Comparison of ENCODE assay signal across 8 cellular contexts in genomic region chr13:50916701-50917184, GRCh38. TPM values are rescaled to one million over a fixed set of nuclear protein-coding genes. Genes with fewer than 3 reads are reported as not detected.
DNase-seq lines count a peak whose midpoint lies in the region; ATAC-seq and TF ChIP-seq lines count a peak whose summit lies in the region.

No MANE protein-coding gene starts in this region.

- H3K36me3 Mint-ChIP-seq in GM23338 (ENCODE audit: low read depth) (peaks cover 12% of the 10 kb centered on the region), WTC11 (peaks cover 10% of the 10 kb centered on the region)

- POLR2A ChIA-PET in WTC11 (lab: Charles Lee): no interaction called here

- H3K27me3 ChIP-seq in DND-41 (ENCODE audit: insufficient read depth, low read length, poor library complexity): no peaks in the 10 kb centered on the region
- H3K27me3 ChIP-seq in GM23338 (ENCODE audit: insufficient read depth): no peaks in the 10 kb centered on the region

- H2AFZ ChIP-seq in DND-41 (ENCODE audit: low read depth, low read length) (no peak overlapping the region), GM23338 (no peak overlapping the region)

- peak overlapping the region; percentile 94 for H3K27ac ChIP-seq in DND-41 (ENCODE audit: low read length)
- no peak overlapping the region for H3K27ac ChIP-seq in GM23338 (ENCODE audit: low read depth)

- no peaks in the 10 kb centered on the region for H3K27me3 Mint-ChIP-seq in GM23338 (ENCODE audit: insufficient read depth, low read depth, poor library complexity)
- H3K27me3 Mint-ChIP-seq in WTC11 (ENCODE audit: low read depth): no peaks in the 10 kb centered on the region

- H3K9me2 ChIP-seq in GM23338 (ENCODE audit: insufficient read depth): no peaks in the 10 kb centered on the region

- H3K79me2 ChIP-seq in DND-41 (ENCODE audit: insufficient read depth, low read length) (peaks cover 98% of the 10 kb centered on the region), GM23338 (replicated peaks; ENCODE audit: insufficient read depth) (peaks cover 72% of the 10 kb centered on the region)

- peak; percentile 51 for ATAC-seq in DND-41 (ENCODE audit: insufficient read depth, low read depth)
- ATAC-seq in GM23338: peak; percentile 29
- ATAC-seq in WTC11: peak; percentile 44
- no peak for ATAC-seq in HG03196 (IDR thresholded peaks at IDR 0.05; ENCODE audit: unreplicated experiment)

- DNase-seq in DND-41: peak; percentile 67
- DNase-seq in GM23338 (ENCODE audit: low spot score): no peak
- no peak for DNase-seq in WTC11 (ENCODE audit: low spot score)
- DNase-seq in midbrain (lab: John Stamatoyannopoulos, UW): peak; percentile 18
- no peak for DNase-seq in RKO (ENCODE audit: low spot score)
- DNase-seq in retina: no peak
- DNase-seq in activated CD4-positive, CD25-positive, alpha-beta regulatory T cell treated with anti-CD3 and anti-CD28 coated beads, Interleukin-2, amount 50 U/mL, for 72 hours: no peak

- peaks cover 35% of the 10 kb centered on the region for H4K20me1 ChIP-seq in DND-41 (ENCODE audit: insufficient read depth, low read length)
- H4K20me1 ChIP-seq in GM23338 (replicated peaks; ENCODE audit: insufficient read depth): no peaks in the 10 kb centered on the region

- H3K4me3 ChIP-seq in DND-41 (ENCODE audit: low read depth in 1 of 2, low read length in 2 of 2) (peak overlapping the region in 1 of 2 experiments; percentile 42; a peak in 2 of 4 replicates), GM23338 (no peak overlapping the region)

- H3K4me3 Mint-ChIP-seq in GM23338 (no peak overlapping the region; the same call in 2 of the 3 replicates), WTC11 (no peak overlapping the region)

- H3K27ac Mint-ChIP-seq in GM23338 (peak overlapping the region; percentile 86), WTC11 (peak overlapping the region; percentile 88)

- peaks cover 30% of the 10 kb centered on the region for H3K9me3 ChIP-seq in DND-41 (ENCODE audit: insufficient read depth, low read length, severe bottlenecking)

- TF ChIP-seq CTCF in DND-41 (IDR thresholded peaks at IDR 0.05; ENCODE audit: borderline replicate concordance, extremely low read depth, low read length, poor library complexity, severe bottlenecking) (no peak), GM23338 (conservative IDR thresholded peaks at IDR 0.05; ENCODE audit: low read depth in 2 of 2) (no peak), WTC11 (IDR thresholded peaks at IDR 0.05) (no peak)

- H3F3A ChIP-seq in GM23338 (replicated peaks; ENCODE audit: low read depth): no peaks in the 10 kb centered on the region

- H3K4me1 ChIP-seq in DND-41 (ENCODE audit: insufficient read depth, low read length) (peaks cover 59% of the 10 kb centered on the region), GM23338 (ENCODE audit: insufficient read depth) (peaks cover 18% of the 10 kb centered on the region)

- H3K36me3 ChIP-seq in DND-41 (ENCODE audit: insufficient read depth, low read length) (peaks cover 69% of the 10 kb centered on the region), GM23338 (ENCODE audit: insufficient read depth) (peaks cover under 1% of the 10 kb centered on the region; the same call in 1 of the 2 replicates)

- H3K9ac ChIP-seq in DND-41 (ENCODE audit: low read depth, low read length): peak overlapping the region; percentile 82

- H3K4me1 Mint-ChIP-seq in GM23338: peaks cover 37% of the 10 kb centered on the region
- peaks cover 52% of the 10 kb centered on the region for H3K4me1 Mint-ChIP-seq in WTC11

- H3K4me2 ChIP-seq in DND-41 (ENCODE audit: insufficient read depth, low read length) (peak overlapping the region; percentile 61), GM23338 (0 out of 2 replicates have a peak overlapping the region, but pooled peaks have one; percentile 11)

- CTCF ChIA-PET in WTC11 (lab: Charles Lee): interaction anchor here (0.5 to 1.7 kb wide), 3 partner anchors 39 to 127 kb away, joined by 3 to 4 read pairs (median 3); no protein-coding TSS in a partner anchor

- H3K9me3 Mint-ChIP-seq in GM23338 (peaks cover 8% of the 10 kb centered on the region), WTC11 (peaks cover 14% of the 10 kb centered on the region)

TF ChIP-seq in GM23338, 12 proteins besides CTCF, POLR2A, EP300 and RAD21 (continues in another document):
- no peak for TF ChIP-seq STAT1 (IDR thresholded peaks at IDR 0.05; ENCODE audit: unreplicated experiment)
- no peak for TF ChIP-seq ZNF114 (CRISPR knock-in tag; IDR thresholded peaks at IDR 0.05)
- TF ChIP-seq EZH2phosphoT487 (IDR thresholded peaks at IDR 0.05; ENCODE audit: unreplicated experiment): no peak
- no peak for TF ChIP-seq POLR2AphosphoS5 (IDR thresholded peaks at IDR 0.05; ENCODE audit: low read depth)
- no peak for TF ChIP-seq JUNB (IDR thresholded peaks at IDR 0.05; ENCODE audit: unreplicated experiment)
- TF ChIP-seq ZNF331 (CRISPR knock-in tag; IDR thresholded peaks at IDR 0.05; ENCODE audit: low read depth): no peak
- TF ChIP-seq EZH2 (IDR thresholded peaks at IDR 0.05; ENCODE audit: low read depth, unreplicated experiment): no peak
- TF ChIP-seq NANOG (IDR thresholded peaks at IDR 0.05; ENCODE audit: borderline replicate concordance): no peak
- no peak for TF ChIP-seq ETS1 (IDR thresholded peaks at IDR 0.05)
- TF ChIP-seq CREB1 (CRISPR knock-in tag; IDR thresholded peaks at IDR 0.05; ENCODE audit: low read depth): no peak

TF ChIP-seq in WTC11, 78 proteins besides CTCF, POLR2A, EP300 and RAD21:
- no peak for TF ChIP-seq NFYB (CRISPR knock-in tag; conservative IDR thresholded peaks at IDR 0.05; ENCODE audit: low read depth)
- TF ChIP-seq ZNF423 (CRISPR knock-in tag; IDR thresholded peaks at IDR 0.05): peak; percentile 50; the same call in 1 of the 2 replicates
- TF ChIP-seq USF2 (CRISPR knock-in tag; IDR thresholded peaks at IDR 0.05): peak; percentile 68
- no peak for TF ChIP-seq ZNF219 (CRISPR knock-in tag; IDR thresholded peaks at IDR 0.05; ENCODE audit: borderline replicate concordance)

RNA-seq across cellular contexts. Expression of gene RNASEH2B, which starts 7.2 kb away (rescaled TPM):
- 39.0 and 54.2 TPM in 2 replicates for total RNA-seq in GM23338 (2014; rRNA removed; shearing (Covaris generic))
- 64.8 and 73.4 TPM in 2 replicates for polyA plus RNA-seq in GM23338 (2016; fragmentation: Nextera tagmentation; extraction: Ambion mirVana)
- 27.3 to 33.3 TPM (median 30.3 TPM) in 3 replicates for total RNA-seq in WTC11 (2021)

Comparison
In these comparisons a context has a peak if more than half of its experiments do, and no peak if none do; other contexts are left out.
1. DNase-seq: peak in DND-41 (single experiment) and midbrain (single experiment); none in GM23338 (single experiment), WTC11 (single experiment), RKO (single experiment), retina (single experiment) and activated CD4-positive, CD25-positive, alpha-beta regulatory T cell treated with anti-CD3 and anti-CD28 coated beads, Interleukin-2, amount 50 U/mL, for 72 hours (single experiment).